ENCODE assay signal across 1 cellular context in the genomic region with DNA sequence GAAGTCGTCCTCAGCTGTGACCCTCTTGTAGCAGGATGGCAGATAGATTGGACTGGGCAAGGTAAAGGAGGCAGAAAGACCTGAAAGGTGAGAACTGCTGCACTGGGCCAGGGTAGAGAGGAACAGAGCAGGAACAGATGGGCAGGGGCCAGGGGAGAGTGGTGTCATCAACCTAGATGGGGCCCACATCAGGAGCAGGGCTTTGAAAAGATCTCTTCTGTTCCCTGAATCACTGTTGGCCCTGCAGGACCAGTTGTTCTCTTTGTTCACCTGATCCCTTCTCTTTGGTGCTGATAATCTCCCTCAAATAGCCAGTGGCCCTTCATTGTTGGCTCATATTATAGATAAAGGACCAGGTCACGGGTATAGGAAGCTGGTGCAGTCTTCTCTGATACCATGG.
TF ChIP-seq lines count a peak whose summit lies in the region.

No MANE protein-coding gene starts in this region.

TF ChIP-seq in H1, 55 proteins besides CTCF, POLR2A, EP300 and RAD21:
- no peak for TF ChIP-seq CREB1 (IDR thresholded peaks at IDR 0.05)
- TF ChIP-seq, protein P1, sequence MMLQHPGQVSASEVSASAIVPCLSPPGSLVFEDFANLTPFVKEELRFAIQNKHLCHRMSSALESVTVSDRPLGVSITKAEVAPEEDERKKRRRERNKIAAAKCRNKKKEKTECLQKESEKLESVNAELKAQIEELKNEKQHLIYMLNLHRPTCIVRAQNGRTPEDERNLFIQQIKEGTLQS (IDR thresholded peaks at IDR 0.05; ENCODE audit: insufficient read depth, low read depth, low read length) = no peak
- TF ChIP-seq JUN (IDR thresholded peaks at IDR 0.05; ENCODE audit: low read depth, low read length) = no peak
- TF ChIP-seq CBX8 (IDR thresholded peaks at IDR 0.05; ENCODE audit: borderline replicate concordance, low read depth, low read length) = no peak
- TF ChIP-seq, protein P2, sequence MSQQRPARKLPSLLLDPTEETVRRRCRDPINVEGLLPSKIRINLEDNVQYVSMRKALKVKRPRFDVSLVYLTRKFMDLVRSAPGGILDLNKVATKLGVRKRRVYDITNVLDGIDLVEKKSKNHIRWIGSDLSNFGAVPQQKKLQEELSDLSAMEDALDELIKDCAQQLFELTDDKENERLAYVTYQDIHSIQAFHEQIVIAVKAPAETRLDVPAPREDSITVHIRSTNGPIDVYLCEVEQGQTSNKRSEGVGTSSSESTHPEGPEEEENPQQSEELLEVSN (IDR thresholded peaks at IDR 0.05) = no peak
- no peak for TF ChIP-seq JUND (IDR thresholded peaks at IDR 0.05; ENCODE audit: low read length)
- no peak for TF ChIP-seq POLR2AphosphoS5 (IDR thresholded peaks at IDR 0.05; ENCODE audit: low read depth, low read length)
- no peak for TF ChIP-seq GTF2F1 (IDR thresholded peaks at IDR 0.05; ENCODE audit: borderline replicate concordance, low read depth, low read length)
- no peak for TF ChIP-seq YY1 (IDR thresholded peaks at IDR 0.05; ENCODE audit: low read depth, low read length)
- no peak for TF ChIP-seq PHF8 (conservative IDR thresholded peaks at IDR 0.05; ENCODE audit: low read depth, low read length)
- no peak for TF ChIP-seq POU5F1 (IDR thresholded peaks at IDR 0.05; ENCODE audit: low read depth, low read length)
- no peak for TF ChIP-seq SIX5 (IDR thresholded peaks at IDR 0.05; ENCODE audit: low read depth, low read length)
- TF ChIP-seq MAFK (IDR thresholded peaks at IDR 0.05; ENCODE audit: low read depth, low read length) = no peak
- TF ChIP-seq HDAC2 (IDR thresholded peaks at IDR 0.05; ENCODE audit: borderline replicate concordance in 1 of 2, low read depth in 2 of 2, low read length in 2 of 2) = no peak
- TF ChIP-seq SIN3A (conservative IDR thresholded peaks at IDR 0.05 in 1 of 2, IDR thresholded peaks at IDR 0.05 in 1 of 2; ENCODE audit: low read depth in 1 of 2, low read length in 2 of 2) = no peak
- TF ChIP-seq SP1 (IDR thresholded peaks at IDR 0.05; ENCODE audit: low read depth, low read length) = no peak
